In the genomic region with DNA sequence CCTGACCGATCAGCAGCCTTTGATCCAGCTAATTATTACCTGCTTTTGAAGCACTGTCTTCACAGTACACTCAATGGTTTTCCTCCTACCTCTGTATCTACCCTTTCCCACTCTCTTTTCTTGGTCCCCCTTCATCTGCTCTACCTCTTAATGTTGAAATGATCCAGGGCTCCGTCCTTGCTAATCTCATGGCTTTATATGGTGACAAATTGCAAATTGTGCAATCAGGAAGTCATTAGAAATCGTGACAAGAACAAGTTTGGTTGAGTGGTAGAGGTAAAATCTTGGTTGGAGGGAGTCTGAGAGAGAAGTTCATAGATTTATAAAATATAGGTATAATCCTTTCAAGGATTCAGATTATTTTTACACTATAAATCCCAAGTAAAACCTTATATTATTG, we compare ENCODE assay signal across 16 cellular contexts. TPM values are rescaled to one million over a fixed set of nuclear protein-coding genes. Genes with fewer than 3 reads are reported as not detected.
DNase-seq lines count a peak whose midpoint lies in the region; ATAC-seq and TF ChIP-seq lines count a peak whose summit lies in the region.
"Had no signal": no experiment of that assay in that cellular context is flagged by ENCODE, and none has a peak within 500 bp of the region (broad histone marks: within the 10 kb centered on the region; RNA-seq: fewer than 3 reads in every experiment).

No MANE protein-coding gene starts in this region.

- TF ChIP-seq CTCF in HFFc6 (IDR thresholded peaks at IDR 0.05) (no peak), GM23338 (conservative IDR thresholded peaks at IDR 0.05; ENCODE audit: low read depth in 2 of 2) (no peak)

- H3K4me2 ChIP-seq in Karpas-422 (ENCODE audit: low read depth, low read length, poor library complexity, severe bottlenecking) (peak overlapping the region; percentile 38), GM23338 (no peak overlapping the region)

- DNase-seq in NCI-H82 (lab: John Stamatoyannopoulos, UW) (peak; percentile 55), NCI-H82 treated with DMSO at 0.1 percent for 48 hours (lab: John Stamatoyannopoulos, UW; ENCODE audit: unreplicated experiment) (no peak), Karpas-422 (no peak), NOMO-1 treated with dmso at 0.1 percent for 144 hours (lab: John Stamatoyannopoulos, UW; ENCODE audit: unreplicated experiment) (peak; percentile 36), HFFc6 (no peak), GM23338 (ENCODE audit: low spot score) (no peak)
- DNase-seq: GF-D8, GOT3, NCI-H1105, NCI-H1694 treated with DMSO at 0.1 percent for 48 hours, NCI-H446, SHP77 treated with DMSO at 0.1 percent for 48 hours had no signal

- H3K36me3 ChIP-seq in Karpas-422 (ENCODE audit: insufficient read depth, low read length) (no peaks in the 10 kb centered on the region), GM23338 (ENCODE audit: insufficient read depth) (no peaks in the 10 kb centered on the region)

- H3K9me3 Mint-ChIP-seq in HFFc6 = no peaks in the 10 kb centered on the region
- no peaks in the 10 kb centered on the region for H3K9me3 Mint-ChIP-seq in GM23338
- H3K9me3 Mint-ChIP-seq: T-helper 1 cell treated with Interleukin-12 subunit alpha and Interleukin-12 subunit beta and Interleukin-4 antibody, amounts not matched to agents 30 μg/mL and 1 μg/mL, for 36 hours had no signal

- ATAC-seq in esophagus mucosa = peak; percentile 37
- no peak for ATAC-seq in HG03175 (IDR thresholded peaks at IDR 0.05; ENCODE audit: unreplicated experiment)
- ATAC-seq in GM23338 = no peak

- H3K4me1 ChIP-seq in Karpas-422 (ENCODE audit: low read length) (peaks cover 10% of the 10 kb centered on the region), GM23338 (ENCODE audit: insufficient read depth) (peaks cover 11% of the 10 kb centered on the region)

- no peaks in the 10 kb centered on the region for H3K9me3 ChIP-seq in Karpas-422 (ENCODE audit: low read length)

- H2AFZ ChIP-seq in Karpas-422 (ENCODE audit: low read length) (peak overlapping the region; percentile 81; the same call in 1 of the 2 replicates), GM23338 (no peak overlapping the region)

- H3K9ac ChIP-seq in Karpas-422 (ENCODE audit: low read length) = no peak overlapping the region

- H3K4me3 Mint-ChIP-seq in HFFc6 (no peak overlapping the region), GM23338 (no peak overlapping the region)
- H3K4me3 Mint-ChIP-seq: T-helper 1 cell treated with Interleukin-12 subunit alpha and Interleukin-12 subunit beta and Interleukin-4 antibody, amounts not matched to agents 30 μg/mL and 1 μg/mL, for 36 hours had no signal

- 0 out of 2 replicates have a peak overlapping the region, but pooled peaks have one; percentile 8 for H3K4me3 ChIP-seq in Karpas-422 (ENCODE audit: low read length)
- no peak overlapping the region for H3K4me3 ChIP-seq in GM23338

- no peaks in the 10 kb centered on the region for H3K4me1 Mint-ChIP-seq in HFFc6 (ENCODE audit: low read depth)
- peaks cover 21% of the 10 kb centered on the region for H3K4me1 Mint-ChIP-seq in GM23338

- H3K27ac ChIP-seq in Karpas-422 (ENCODE audit: low read length) (no peak overlapping the region), GM23338 (ENCODE audit: low read depth) (no peak overlapping the region)
- H3K27ac ChIP-seq: 22Rv1 had no signal

- H3F3A ChIP-seq in GM23338 (replicated peaks; ENCODE audit: low read depth) = no peaks in the 10 kb centered on the region

- no peak overlapping the region for H3K27ac Mint-ChIP-seq in HFFc6
- no peak overlapping the region for H3K27ac Mint-ChIP-seq in GM23338
- H3K27ac Mint-ChIP-seq: T-helper 1 cell treated with Interleukin-12 subunit alpha and Interleukin-12 subunit beta and Interleukin-4 antibody, amounts not matched to agents 30 μg/mL and 1 μg/mL, for 36 hours had no signal

- H4K20me1 ChIP-seq in Karpas-422 (ENCODE audit: insufficient read depth, low read depth, low read length) = no peaks in the 10 kb centered on the region
- no peaks in the 10 kb centered on the region for H4K20me1 ChIP-seq in GM23338 (replicated peaks; ENCODE audit: insufficient read depth)

- H3K9me2 ChIP-seq in Karpas-422 (replicated peaks; ENCODE audit: insufficient read depth, low read length) (no peaks in the 10 kb centered on the region), GM23338 (ENCODE audit: insufficient read depth) (no peaks in the 10 kb centered on the region)

- H3K27me3 Mint-ChIP-seq in HFFc6 (ENCODE audit: insufficient read depth) = peaks cover 47% of the 10 kb centered on the region
- peaks cover 2% of the 10 kb centered on the region for H3K27me3 Mint-ChIP-seq in GM23338 (ENCODE audit: insufficient read depth, low read depth, poor library complexity)

- H3K36me3 Mint-ChIP-seq in HFFc6 (ENCODE audit: low read depth) (no peaks in the 10 kb centered on the region), GM23338 (ENCODE audit: low read depth) (no peaks in the 10 kb centered on the region)

- H3K27me3 ChIP-seq in Karpas-422 (ENCODE audit: low read length) (no peaks in the 10 kb centered on the region), GM23338 (ENCODE audit: insufficient read depth) (no peaks in the 10 kb centered on the region)

- H3K79me2 ChIP-seq in Karpas-422 (ENCODE audit: low read length) (no peaks in the 10 kb centered on the region), GM23338 (replicated peaks; ENCODE audit: insufficient read depth) (no peaks in the 10 kb centered on the region)

TF ChIP-seq in GM23338, 12 proteins besides CTCF, POLR2A, EP300 and RAD21 (continues in another document):
- TF ChIP-seq, protein P1, sequence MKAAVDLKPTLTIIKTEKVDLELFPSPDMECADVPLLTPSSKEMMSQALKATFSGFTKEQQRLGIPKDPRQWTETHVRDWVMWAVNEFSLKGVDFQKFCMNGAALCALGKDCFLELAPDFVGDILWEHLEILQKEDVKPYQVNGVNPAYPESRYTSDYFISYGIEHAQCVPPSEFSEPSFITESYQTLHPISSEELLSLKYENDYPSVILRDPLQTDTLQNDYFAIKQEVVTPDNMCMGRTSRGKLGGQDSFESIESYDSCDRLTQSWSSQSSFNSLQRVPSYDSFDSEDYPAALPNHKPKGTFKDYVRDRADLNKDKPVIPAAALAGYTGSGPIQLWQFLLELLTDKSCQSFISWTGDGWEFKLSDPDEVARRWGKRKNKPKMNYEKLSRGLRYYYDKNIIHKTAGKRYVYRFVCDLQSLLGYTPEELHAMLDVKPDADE (IDR thresholded peaks at IDR 0.05) = no peak
- TF ChIP-seq STAT1 (IDR thresholded peaks at IDR 0.05; ENCODE audit: unreplicated experiment) (no peak), EZH2phosphoT487 (IDR thresholded peaks at IDR 0.05; ENCODE audit: unreplicated experiment) (no peak), JUNB (IDR thresholded peaks at IDR 0.05; ENCODE audit: unreplicated experiment) (no peak), ZNF114 (CRISPR knock-in tag; IDR thresholded peaks at IDR 0.05) (no peak)

RNA-seq across cellular contexts. Expression of a gene that starts 9.6 kb away (rescaled TPM):
- total RNA-seq in Karpas-422 (2014; rRNA removed; shearing (Covaris generic); ENCODE audit: low replicate concordance) = 27.1 and 28.2 TPM in 2 replicates
- total RNA-seq in esophagus mucosa = 73.1 TPM
- total RNA-seq in HFFc6 (2021; fragmentation: NEBNext Ultra II Directional; extraction: Animal tissue kit (Norgen Biotek cat#: 25700)) = 100 to 1,000 TPM in 1 of 6 experiments, 10 to 100 TPM in 5; 73.4 to 100 (median 76.4) TPM
- total RNA-seq in GM23338 (2014; rRNA removed; shearing (Covaris generic)) = 9.2 and 12.6 TPM in 2 replicates
- 9.0 and 10.5 TPM in 2 replicates for polyA plus RNA-seq in GM23338 (2016; fragmentation: Nextera tagmentation; extraction: Ambion mirVana)

RNA-seq across cellular contexts. Expression of a gene that starts 18.5 kb away (rescaled TPM):
- 88.2 and 123 TPM in 2 replicates for total RNA-seq in Karpas-422 (2014; rRNA removed; shearing (Covaris generic); ENCODE audit: low replicate concordance)
- 82.7 TPM for total RNA-seq in esophagus mucosa
- total RNA-seq in HFFc6 (2021; fragmentation: NEBNext Ultra II Directional; extraction: Animal tissue kit (Norgen Biotek cat#: 25700)) = 100 to 1,000 TPM in 3 of 6 experiments, 10 to 100 TPM in 3; 90.5 to 123 (median 103) TPM
- 59.1 and 61.2 TPM in 2 replicates for total RNA-seq in GM23338 (2014; rRNA removed; shearing (Covaris generic))
- polyA plus RNA-seq in GM23338 (2016; fragmentation: Nextera tagmentation; extraction: Ambion mirVana) = 45.3 and 47.2 TPM in 2 replicates

RNA-seq across cellular contexts. Expression of a gene that starts 30.5 kb away (rescaled TPM):
- 65.3 and 81.0 TPM in 2 replicates for total RNA-seq in Karpas-422 (2014; rRNA removed; shearing (Covaris generic); ENCODE audit: low replicate concordance)
- total RNA-seq in esophagus mucosa = 54.3 TPM
- total RNA-seq in HFFc6 (2021; fragmentation: NEBNext Ultra II Directional; extraction: Animal tissue kit (Norgen Biotek cat#: 25700)) = 10 to 100 TPM; 38.6 to 50.6 (median 45.1) TPM
- total RNA-seq in GM23338 (2014; rRNA removed; shearing (Covaris generic)) = 107 and 128 TPM in 2 replicates
- 54.7 and 55.1 TPM in 2 replicates for polyA plus RNA-seq in GM23338 (2016; fragmentation: Nextera tagmentation; extraction: Ambion mirVana)

RNA-seq across cellular contexts. Expression of a gene that starts 49.6 kb away (rescaled TPM):
- total RNA-seq in Karpas-422 (2014; rRNA removed; shearing (Covaris generic); ENCODE audit: low replicate concordance) = 52.4 and 55.8 TPM in 2 replicates
- total RNA-seq in esophagus mucosa = 21.5 TPM
- 10 to 100 TPM; 19.8 to 28.6 (median 23.5) TPM for total RNA-seq in HFFc6 (2021; fragmentation: NEBNext Ultra II Directional; extraction: Animal tissue kit (Norgen Biotek cat#: 25700))
- total RNA-seq in GM23338 (2014; rRNA removed; shearing (Covaris generic)) = 27.5 and 27.6 TPM in 2 replicates
- polyA plus RNA-seq in GM23338 (2016; fragmentation: Nextera tagmentation; extraction: Ambion mirVana) = 14.6 and 15.5 TPM in 2 replicates

RNA-seq across cellular contexts. Expression of a gene that starts 49.7 kb away (rescaled TPM):
- total RNA-seq in Karpas-422 (2014; rRNA removed; shearing (Covaris generic); ENCODE audit: low replicate concordance) = 0.04 TPM in 1 of 2 replicates, not detected in the other
- 1.0 TPM for total RNA-seq in esophagus mucosa
- total RNA-seq in HFFc6 (2021; fragmentation: NEBNext Ultra II Directional; extraction: Animal tissue kit (Norgen Biotek cat#: 25700)) = 1 to 10 TPM in 1 of 6 experiments, under 1 TPM in 5; 0.37 to 1.3 (median 0.58) TPM
- total RNA-seq in GM23338 (2014; rRNA removed; shearing (Covaris generic)) = 7.6 and 8.0 TPM in 2 replicates
- 1.3 and 2.2 TPM in 2 replicates for polyA plus RNA-seq in GM23338 (2016; fragmentation: Nextera tagmentation; extraction: Ambion mirVana)

Comparison
In these comparisons a context has a peak if more than half of its experiments do, and no peak if none do; other contexts are left out.
1. DNase-seq: peak in NCI-H82 (single experiment) and NOMO-1 treated with dmso at 0.1 percent for 144 hours (single experiment); none in NCI-H82 treated with DMSO at 0.1 percent for 48 hours (single experiment), Karpas-422 (single experiment), HFFc6 (single experiment) and GM23338 (single experiment).